19 cellular contexts compared by ENCODE assay signal in the genomic region with DNA sequence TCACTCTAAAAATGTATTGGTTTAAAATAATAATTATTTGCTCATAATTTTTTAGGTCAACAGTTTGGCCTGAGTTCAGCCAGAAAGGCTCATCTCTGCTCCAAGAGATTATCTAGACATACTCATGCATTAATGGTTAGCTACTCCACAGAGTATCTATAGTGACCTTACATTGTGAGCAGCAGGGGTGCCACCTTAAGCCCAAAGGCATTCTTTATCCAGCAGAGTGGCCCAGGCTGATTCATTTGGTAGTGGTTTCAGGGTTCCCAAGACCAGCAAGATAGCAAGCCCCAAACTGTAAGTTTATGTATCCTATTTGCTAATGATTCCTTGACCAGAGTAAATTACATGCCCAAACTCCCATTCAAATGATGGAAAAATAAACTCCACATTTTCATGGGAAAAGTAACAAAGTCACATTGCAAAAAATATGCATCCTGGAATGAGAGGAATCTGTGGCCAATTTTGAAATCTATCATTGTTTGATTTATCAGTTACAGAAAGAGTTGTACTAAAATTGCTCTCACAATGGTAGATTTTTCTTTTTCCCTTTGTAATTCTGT.
DNase-seq lines count a peak whose midpoint lies in the region; ATAC-seq and TF ChIP-seq lines count a peak whose summit lies in the region.
"Had no signal": no experiment of that assay in that cellular context is flagged by ENCODE, and none has a peak within 500 bp of the region (broad histone marks: within the 10 kb centered on the region; RNA-seq: fewer than 3 reads in every experiment).

No MANE protein-coding gene starts in this region.

- no peak overlapping the region for H2BK120ac ChIP-seq in mesenchymal stem cell (ENCODE audit: low read depth, low read length)

- no peak overlapping the region for H4K91ac ChIP-seq in mesenchymal stem cell (ENCODE audit: low read length)

- no peak overlapping the region for H2AFZ ChIP-seq in mesenchymal stem cell (ENCODE audit: low read depth, low read length)

- no peak overlapping the region for H3K4me3 ChIP-seq in astrocyte of the cerebellum (ENCODE audit: low read depth, low read length)
- H3K4me3 ChIP-seq in mesenchymal stem cell (ENCODE audit: insufficient read depth in 1 of 2, low read depth in 1 of 2, low read length in 2 of 2) = no peak overlapping the region
- H3K4me3 ChIP-seq: Peyer's patch had no signal

- CTCF ChIA-PET in activated CD4-positive, alpha-beta T cell treated with anti-CD3 and anti-CD28 coated beads, Interleukin-2, amount 10 ng/mL, durations not matched to agents 7 days and 5 days (lab: Charles Lee) = no interaction called here

- no peak overlapping the region for H4K8ac ChIP-seq in mesenchymal stem cell (ENCODE audit: low read length)

- peak; percentile 14 for DNase-seq in AG08396 (ENCODE audit: low spot score)
- peak; percentile 21 for DNase-seq in HCEC 1CT
- DNase-seq in astrocyte of the cerebellum (ENCODE audit: low read depth) = peak; percentile 6
- DNase-seq in mesenchymal stem cell = no peak
- DNase-seq in DMS 273 (lab: John Stamatoyannopoulos, UW; ENCODE audit: unreplicated experiment) = no peak
- no peak for DNase-seq in dermis blood vessel endothelial cell
- no peak for DNase-seq in activated CD4-positive, alpha-beta T cell treated with anti-CD3 and anti-CD28 coated beads, Interleukin-2, amount 10 ng/mL, durations not matched to agents 7 days and 5 days
- DNase-seq: activated CD4-positive, alpha-beta T cell treated with anti-CD3 and anti-CD28 coated beads for 36 hours; COR-L47; glutamatergic neuron; H9; left ventricle myocardium superior; NCI-H2029; NCI-H446; NK-92 treated with Interleukin-12 subunit alpha and Interleukin-12 subunit beta, amount 100 ng/mL, for 24 hours; nucleus accumbens; Peyer's patch; stimulated activated CD4-positive, alpha-beta T cell treated with anti-CD3 and anti-CD28 coated beads, Interleukin-15, amount 100 ng/mL, for 24 hours had no signal

- no peak overlapping the region for H3K4me2 ChIP-seq in mesenchymal stem cell (ENCODE audit: low read length, poor library complexity, severe bottlenecking)

- no peak overlapping the region for H2AK5ac ChIP-seq in mesenchymal stem cell (ENCODE audit: low read length, severe bottlenecking)

- H3K27me3 ChIP-seq in mesenchymal stem cell (ENCODE audit: control insufficient read depth in 1 of 2, insufficient read depth in 1 of 2, low read length in 2 of 2) = no peaks in the 10 kb centered on the region
- H3K27me3 ChIP-seq: Peyer's patch had no signal

- H3K14ac ChIP-seq in mesenchymal stem cell (ENCODE audit: low read length in 2 of 2) = no peak overlapping the region

- H3K4me1 Mint-ChIP-seq in activated CD4-positive, alpha-beta T cell treated with anti-CD3 and anti-CD28 coated beads, Interleukin-2, amount 10 ng/mL, durations not matched to agents 7 days and 5 days = no peaks in the 10 kb centered on the region
- H3K4me1 Mint-ChIP-seq: activated CD4-positive, alpha-beta T cell treated with anti-CD3 and anti-CD28 coated beads for 36 hours had no signal

- H3K4ac ChIP-seq in mesenchymal stem cell (ENCODE audit: low read depth in 1 of 2, low read length in 2 of 2) = no peak overlapping the region

- H3K79me1 ChIP-seq in mesenchymal stem cell (replicated peaks; ENCODE audit: low read length, poor library complexity, severe bottlenecking) = no peaks in the 10 kb centered on the region

- POLR2A ChIA-PET in activated CD4-positive, alpha-beta T cell treated with anti-CD3 and anti-CD28 coated beads, Interleukin-2, amount 10 ng/mL, durations not matched to agents 7 days and 5 days (lab: Charles Lee) = no interaction called here

- H3K9me3 Mint-ChIP-seq in activated CD4-positive, alpha-beta T cell treated with anti-CD3 and anti-CD28 coated beads, Interleukin-2, amount 10 ng/mL, durations not matched to agents 7 days and 5 days = no peaks in the 10 kb centered on the region
- H3K9me3 Mint-ChIP-seq: H9 had no signal

- no peak overlapping the region for H3K23ac ChIP-seq in mesenchymal stem cell (ENCODE audit: low read length in 2 of 2)

- no peak overlapping the region for H2BK15ac ChIP-seq in mesenchymal stem cell (ENCODE audit: low read depth, poor library complexity, severe bottlenecking)

- no peak overlapping the region for H2BK12ac ChIP-seq in mesenchymal stem cell (ENCODE audit: low read length in 2 of 2)

- no peak overlapping the region for H2BK5ac ChIP-seq in mesenchymal stem cell (ENCODE audit: low read depth, low read length, poor library complexity, severe bottlenecking)

- H3K27me3 Mint-ChIP-seq in activated CD4-positive, alpha-beta T cell treated with anti-CD3 and anti-CD28 coated beads, Interleukin-2, amount 10 ng/mL, durations not matched to agents 7 days and 5 days = peaks cover 2% of the 10 kb centered on the region

- peaks cover 2% of the 10 kb centered on the region for H3K4me1 ChIP-seq in mesenchymal stem cell (ENCODE audit: control insufficient read depth, insufficient read depth, low read depth, low read length)
- H3K4me1 ChIP-seq: Peyer's patch had no signal

- H3K36me3 ChIP-seq in mesenchymal stem cell (ENCODE audit: control insufficient read depth in 1 of 2, insufficient read depth in 2 of 2, low read depth in 1 of 2, low read length in 2 of 2) = no peaks in the 10 kb centered on the region
- H3K36me3 ChIP-seq: Peyer's patch had no signal

- no peak for ATAC-seq in GM19023 (IDR thresholded peaks at IDR 0.05; ENCODE audit: unreplicated experiment)
- ATAC-seq: activated CD4-positive, alpha-beta T cell treated with anti-CD3 and anti-CD28 coated beads for 36 hours; left ventricle myocardium superior had no signal

- TF ChIP-seq CTCF in astrocyte of the cerebellum (IDR thresholded peaks at IDR 0.05; ENCODE audit: low read depth, low read length, missing control alignments) = no peak

- H3K36me3 Mint-ChIP-seq in activated CD4-positive, alpha-beta T cell treated with anti-CD3 and anti-CD28 coated beads, Interleukin-2, amount 10 ng/mL, durations not matched to agents 7 days and 5 days (ENCODE audit: low read depth) = no peaks in the 10 kb centered on the region

- H3K27ac ChIP-seq in mesenchymal stem cell (ENCODE audit: low read length, poor library complexity, severe bottlenecking) = peak overlapping the region; percentile 53
- H3K27ac ChIP-seq: Peyer's patch had no signal

- H3K9me3 ChIP-seq in mesenchymal stem cell (ENCODE audit: control insufficient read depth, low read length) = no peaks in the 10 kb centered on the region
- H3K9me3 ChIP-seq: Peyer's patch had no signal

- no peak overlapping the region for H3K4me3 Mint-ChIP-seq in activated CD4-positive, alpha-beta T cell treated with anti-CD3 and anti-CD28 coated beads, Interleukin-2, amount 10 ng/mL, durations not matched to agents 7 days and 5 days
- H3K4me3 Mint-ChIP-seq: activated CD4-positive, alpha-beta T cell treated with anti-CD3 and anti-CD28 coated beads for 36 hours; H9 had no signal

- in situ Hi-C loops in astrocyte of the cerebellum (cut with HindIII; ENCODE audit: low sequenced_read_pairs) = no loop called here

- H3K9ac ChIP-seq in mesenchymal stem cell (ENCODE audit: low read length) = no peak overlapping the region

- H3K27ac Mint-ChIP-seq in activated CD4-positive, alpha-beta T cell treated with anti-CD3 and anti-CD28 coated beads, Interleukin-2, amount 10 ng/mL, durations not matched to agents 7 days and 5 days = no peak overlapping the region
- H3K27ac Mint-ChIP-seq: activated CD4-positive, alpha-beta T cell treated with anti-CD3 and anti-CD28 coated beads for 36 hours; H9 had no signal

- H3K18ac ChIP-seq in mesenchymal stem cell (ENCODE audit: low read depth in 1 of 2, low read length in 2 of 2) = peak overlapping the region in 1 of 2 experiments; percentile 77

Comparison
In these comparisons a context has a peak if more than half of its experiments do, and no peak if none do; other contexts are left out.
1. DNase-seq: peak in AG08396 (single experiment), HCEC 1CT (single experiment) and astrocyte of the cerebellum (single experiment); none in mesenchymal stem cell (single experiment), DMS 273 (single experiment), dermis blood vessel endothelial cell (single experiment) and activated CD4-positive, alpha-beta T cell treated with anti-CD3 and anti-CD28 coated beads, Interleukin-2, amount 10 ng/mL, durations not matched to agents 7 days and 5 days (single experiment).